17 cellular contexts compared by ENCODE assay signal in genomic region chr11:106959386-106959785, GRCh38. TPM values are rescaled to one million over a fixed set of nuclear protein-coding genes. Genes with fewer than 3 reads are reported as not detected.
"Had no signal": no experiment of that assay in that cellular context is flagged by ENCODE, and none has a peak within 500 bp of the region (broad histone marks: within the 10 kb centered on the region; RNA-seq: fewer than 3 reads in every experiment).

No MANE protein-coding gene starts in this region.

- H3K27me3 Mint-ChIP-seq: activated CD4-positive, alpha-beta memory T cell treated with anti-CD3 and anti-CD28 coated beads for 36 hours had no signal

- H3K27ac Mint-ChIP-seq: activated CD4-positive, alpha-beta memory T cell treated with anti-CD3 and anti-CD28 coated beads for 36 hours; activated naive CD4-positive, alpha-beta T cell treated with anti-CD3 and anti-CD28 coated beads, Interleukin-2, amount 50 U/mL, for 72 hours had no signal

- H3K36me3 ChIP-seq: sigmoid colon, stomach had no signal

- DNase-seq: activated CD4-positive, alpha-beta memory T cell treated with anti-CD3 and anti-CD28 coated beads for 36 hours; activated effector memory CD4-positive, alpha-beta T cell treated with anti-CD3 and anti-CD28 coated beads, Interleukin-2, amount 50 U/mL, for 16 hours; activated T-cell treated with anti-CD3 and anti-CD28 coated beads, Interleukin-2, amount 50 U/mL, for 4 hours; central memory CD4-positive, alpha-beta T cell; cortex of kidney; effector CD8-positive, alpha-beta T cell; foreskin fibroblast; glutamatergic neuron; hypothalamus; sigmoid colon; stimulated activated CD4-positive, alpha-beta T cell treated with anti-CD3 and anti-CD28 coated beads, Interleukin-1b, Interleukin-23, amount 100 ng/mL, for 48 hours; stomach; T-helper 1 cell; T1000; testis had no signal

- H3K36me3 Mint-ChIP-seq: activated CD4-positive, alpha-beta memory T cell treated with anti-CD3 and anti-CD28 coated beads for 36 hours had no signal

- H3K4me1 ChIP-seq: parathyroid adenoma, sigmoid colon, stomach had no signal

- H3K27me3 ChIP-seq: sigmoid colon, stomach, testis had no signal

- H3K9ac ChIP-seq: parathyroid adenoma had no signal

- ATAC-seq: activated naive CD4-positive, alpha-beta T cell treated with anti-CD3 and anti-CD28 coated beads, Interleukin-2, amount 50 U/mL, for 72 hours; activated T-cell treated with anti-CD3 and anti-CD28 coated beads, Interleukin-2, amount 50 U/mL, for 4 hours had no signal

- H3K4me3 ChIP-seq: sigmoid colon, stomach, testis had no signal

- H3K9me3 ChIP-seq: sigmoid colon, stomach, testis had no signal

- H3K4me3 Mint-ChIP-seq: activated CD4-positive, alpha-beta memory T cell treated with anti-CD3 and anti-CD28 coated beads for 36 hours; activated T-cell treated with anti-CD3 and anti-CD28 coated beads, Interleukin-2, amount 50 U/mL, for 4 hours had no signal

- H2AFZ ChIP-seq: parathyroid adenoma had no signal

- H3K27ac ChIP-seq: parathyroid adenoma, sigmoid colon, stomach, testis had no signal

- H3K79me2 ChIP-seq: parathyroid adenoma had no signal

RNA-seq across cellular contexts. Expression of gene GUCY1A2, which starts 58.9 kb away (rescaled TPM):
- total RNA-seq: activated CD4-positive, alpha-beta memory T cell treated with anti-CD3 and anti-CD28 coated beads for 36 hours had no signal
